ENCODE assay signal across 8 cellular contexts in the genomic region with DNA sequence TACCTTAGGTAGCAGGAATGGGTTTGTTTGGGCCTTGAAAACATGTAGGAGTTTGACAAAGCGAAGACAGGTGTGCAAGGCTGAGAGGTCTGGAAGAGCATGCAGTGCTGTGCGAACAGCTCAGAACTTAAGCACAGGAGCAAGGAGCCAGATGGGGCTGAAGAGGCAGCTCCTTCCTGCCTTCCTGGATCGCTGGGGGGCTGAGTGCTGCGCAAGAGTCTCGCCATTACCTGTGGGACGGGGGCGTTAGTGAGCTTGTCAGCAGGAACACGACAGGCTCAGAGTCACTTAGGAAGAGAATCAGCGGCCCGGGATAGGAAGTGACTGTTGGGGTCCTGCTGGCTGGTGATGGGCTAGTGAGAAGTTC. TPM values are rescaled to one million over a fixed set of nuclear protein-coding genes. Genes with fewer than 3 reads are reported as not detected.
DNase-seq lines count a peak whose midpoint lies in the region; ATAC-seq and TF ChIP-seq lines count a peak whose summit lies in the region.

No MANE protein-coding gene starts in this region.

- TF ChIP-seq POLR2A in prostate gland (IDR thresholded peaks at IDR 0.05), result no peak

- intact Hi-C loops in prostate gland (cut with DNase I), result no loop called here

- no peaks in the 10 kb centered on the region for H3K4me1 ChIP-seq in prostate gland (replicated peaks)

- peak overlapping the region; percentile 91 for H3K27ac Mint-ChIP-seq in T-helper 2 cell treated with Interferon-gamma antibody and Interleukin-4, amounts not matched to agents 5 μg/mL and 100 μg/mL, for 36 hours

- ATAC-seq in GM21529 (IDR thresholded peaks at IDR 0.05; ENCODE audit: unreplicated experiment) (peak; percentile 23), HG02588 (IDR thresholded peaks at IDR 0.05; ENCODE audit: unreplicated experiment) (no peak)

- no peaks in the 10 kb centered on the region for H3K27me3 Mint-ChIP-seq in T-helper 2 cell treated with Interferon-gamma antibody and Interleukin-4, amounts not matched to agents 5 μg/mL and 100 μg/mL, for 36 hours (ENCODE audit: low read depth)

- peak overlapping the region; percentile 81 for H3K27ac ChIP-seq in 22Rv1
- H3K27ac ChIP-seq in prostate gland, result peak overlapping the region; percentile 64 to 78

- peak overlapping the region; percentile 90 for H3K4me3 Mint-ChIP-seq in T-helper 2 cell treated with Interferon-gamma antibody and Interleukin-4, amounts not matched to agents 5 μg/mL and 100 μg/mL, for 36 hours

- TF ChIP-seq CTCF in 22Rv1 (IDR thresholded peaks at IDR 0.05) (no peak), fibroblast of the aortic adventitia (IDR thresholded peaks at IDR 0.05; ENCODE audit: insufficient read depth, low read length) (no peak), prostate gland (IDR thresholded peaks at IDR 0.05) (no peak)

- peak overlapping the region; percentile 92 for H3K4me3 ChIP-seq in fibroblast of the aortic adventitia (ENCODE audit: low read depth, low read length)
- H3K4me3 ChIP-seq in prostate gland, result peak overlapping the region; percentile 54 to 89

- H3K36me3 ChIP-seq in prostate gland, result no peaks in the 10 kb centered on the region

- H3K9me3 ChIP-seq in prostate gland, result no peaks in the 10 kb centered on the region

- H3K27me3 ChIP-seq in prostate gland (replicated peaks; ENCODE audit: insufficient read depth), result no peaks in the 10 kb centered on the region

- peaks cover 3% of the 10 kb centered on the region for H3K36me3 Mint-ChIP-seq in T-helper 2 cell treated with Interferon-gamma antibody and Interleukin-4, amounts not matched to agents 5 μg/mL and 100 μg/mL, for 36 hours (ENCODE audit: low read depth)

- DNase-seq in T-helper 2 cell treated with Interferon-gamma antibody and Interleukin-4, amounts not matched to agents 5 μg/mL and 100 μg/mL, for 36 hours (ENCODE audit: low spot score), result no peak
- no peak for DNase-seq in fibroblast of the aortic adventitia (ENCODE audit: low read depth)
- DNase-seq in prostate gland (ENCODE audit: low spot score), result no peak
- no peak for DNase-seq in OCI-M2 (lab: John Stamatoyannopoulos, UW; ENCODE audit: unreplicated experiment)
- no peak for DNase-seq in DMS79 treated with DMSO at 0.1 percent for 48 hours (lab: John Stamatoyannopoulos, UW)

- H3K9me3 Mint-ChIP-seq in T-helper 2 cell treated with Interferon-gamma antibody and Interleukin-4, amounts not matched to agents 5 μg/mL and 100 μg/mL, for 36 hours, result no peaks in the 10 kb centered on the region

- 7% methylated on average over 10 of the region's 10 CpGs for WGBS in prostate gland

- peaks cover 28% of the 10 kb centered on the region for H3K4me1 Mint-ChIP-seq in T-helper 2 cell treated with Interferon-gamma antibody and Interleukin-4, amounts not matched to agents 5 μg/mL and 100 μg/mL, for 36 hours (ENCODE audit: low read depth)

RNA-seq across cellular contexts. Expression of gene MRM1, which starts 0.5 kb away (rescaled TPM):
- total RNA-seq in fibroblast of the aortic adventitia (ENCODE audit: low replicate concordance), result 2.3 and 4.3 TPM in 2 replicates
- 10 to 100 TPM in 1 of 2 donors, 1 to 10 TPM in 1; 7.8 to 10.2 TPM for total RNA-seq in prostate gland

RNA-seq across cellular contexts. Expression of gene DHRS11, which starts 9.2 kb away (rescaled TPM):
- 1.1 and 4.1 TPM in 2 replicates for total RNA-seq in fibroblast of the aortic adventitia (ENCODE audit: low replicate concordance)
- total RNA-seq in prostate gland, result 1 to 10 TPM; 8.0 to 8.2 TPM

RNA-seq across cellular contexts. Expression of gene GGNBP2, which starts 56.2 kb away (rescaled TPM):
- total RNA-seq in fibroblast of the aortic adventitia (ENCODE audit: low replicate concordance) (68.1 and 75.8 TPM in 2 replicates), prostate gland (10 to 100 TPM; 34.8 to 71.7 TPM)
